In genomic region chr3:105406268-105406667, GRCh38 we compare ENCODE assay signal across 23 cellular contexts.
"Had no signal": no experiment of that assay in that cellular context is flagged by ENCODE, and none has a peak within 500 bp of the region (broad histone marks: within the 10 kb centered on the region; RNA-seq: fewer than 3 reads in every experiment).

No MANE protein-coding gene starts in this region.

- ATAC-seq: heart left ventricle; left cardiac atrium; left lobe of liver; lower lobe of right lung; naive thymus-derived CD8-positive, alpha-beta T cell; right cardiac atrium; stimulated activated effector memory CD8-positive, alpha-beta T cell treated with anti-CD3 and anti-CD28 coated beads, Interleukin-12 subunit alpha, Interleukin-12 subunit beta, amount 100 ng/mL, for 72 hours; upper lobe of right lung had no signal

- H3K27me3 ChIP-seq: heart left ventricle, sigmoid colon, spleen, suprapubic skin, tibial artery, upper lobe of right lung had no signal

- H3K36me3 ChIP-seq: heart left ventricle, lower lobe of right lung, sigmoid colon, suprapubic skin, tibial artery, upper lobe of right lung had no signal

- H3K9me3 ChIP-seq: lower lobe of right lung, suprapubic skin, tibial artery, upper lobe of right lung had no signal

- H2AFZ ChIP-seq: parathyroid adenoma had no signal

- H3K9ac ChIP-seq: parathyroid adenoma had no signal

- H3K4me1 ChIP-seq: heart left ventricle, lower lobe of right lung, sigmoid colon, spleen, suprapubic skin, tibial artery, upper lobe of right lung had no signal

- FAIRE-seq: small intestine, urothelium cell line had no signal

- DNase-seq: heart left ventricle; islet precursor cell; left cardiac atrium; lower lobe of right lung; mammary epithelial cell; naive thymus-derived CD8-positive, alpha-beta T cell; occipital lobe; retina; right cardiac atrium; sigmoid colon; small intestine; spleen; stimulated activated CD4-positive, alpha-beta T cell treated with anti-CD3 and anti-CD28 coated beads, Interleukin-4, amount 100 ng/mL, for 24 hours; stimulated activated naive CD4-positive, alpha-beta T cell; tibial artery; trophoblast cell; upper lobe of right lung had no signal

- H3K27ac ChIP-seq: heart left ventricle, lower lobe of right lung, parathyroid adenoma, sigmoid colon, spleen, suprapubic skin, thoracic aorta, tibial artery, upper lobe of right lung had no signal

- H3K4me3 ChIP-seq: heart left ventricle, lower lobe of right lung, sigmoid colon, spleen, suprapubic skin, thoracic aorta, tibial artery, upper lobe of right lung had no signal
